In genomic region chr6:78867370-78868040, GRCh38 we compare ENCODE assay signal across 8 cellular contexts. TPM values are rescaled to one million over a fixed set of nuclear protein-coding genes. Genes with fewer than 3 reads are reported as not detected.
DNase-seq lines count a peak whose midpoint lies in the region; FAIRE-seq and TF ChIP-seq lines count a peak whose summit lies in the region.

TSS of gene IRAK1BP1 (plus strand) at chr6:78867551. CDS start at chr6:78867577, 26 bp downstream.

- H3K36me3 ChIP-seq in suprapubic skin, result no peaks in the 10 kb centered on the region

- H3K27ac ChIP-seq in suprapubic skin, result peak within 1 kb of the TSS; percentile 45

- H3K4me3 ChIP-seq in suprapubic skin, result peak within 1 kb of the TSS; percentile 97

- TF ChIP-seq POLR2A in H54 (IDR thresholded peaks at IDR 0.05; ENCODE audit: low read depth, low read length) (peak; percentile 36), suprapubic skin (IDR thresholded peaks at IDR 0.05) (no peak)

- TF ChIP-seq EP300 in suprapubic skin (IDR thresholded peaks at IDR 0.05), result no peak

- TF ChIP-seq CTCF in suprapubic skin (IDR thresholded peaks at IDR 0.05), result no peak

- H3K4me1 ChIP-seq in suprapubic skin, result peaks cover 19% of the 10 kb centered on the region

- H3K27me3 ChIP-seq in suprapubic skin, result no peaks in the 10 kb centered on the region

- no peaks in the 10 kb centered on the region for H3K9me3 ChIP-seq in suprapubic skin

- DNase-seq in H54 (ENCODE audit: insufficient read length, low spot score) (peak; percentile 50), M059J (ENCODE audit: low read depth) (peak; percentile 80), SIG-M5 (lab: John Stamatoyannopoulos, UW) (peak; percentile 3), globus pallidus (ENCODE audit: low spot score) (peak; percentile 75), nucleus accumbens (lab: John Stamatoyannopoulos, UW) (peak; percentile 30 to 91 (median 75)), suprapubic skin (ENCODE audit: low spot score in 2 of 2) (peak; percentile 80 to 84)
- DNase-seq in activated naive CD4-positive, alpha-beta T cell (lab: John Stamatoyannopoulos, UW), result peak; percentile 32 to 65 (median 56)

- peak; percentile 85 for FAIRE-seq in G401.6 (lab: Jason Lieb, UNC)
- FAIRE-seq in H54 (lab: Jason Lieb, UNC), result peak; percentile 52

- WGBS in suprapubic skin, result 0% methylated on average over 23 of the region's 48 CpGs

RNA-seq across cellular contexts. Expression of gene IRAK1BP1, which starts in this region (rescaled TPM):
- total RNA-seq in M059J (2014; rRNA removed; shearing (Covaris generic)), result 2.2 and 5.0 TPM in 2 replicates
- 1 to 10 TPM; 3.4 to 5.0 (median 4.0) TPM for total RNA-seq in suprapubic skin

Comparison
In these comparisons a context has a peak if more than half of its experiments do, and no peak if none do; other contexts are left out.
1. Peak in every context shown above with its lines: DNase-seq, H3K4me3 ChIP-seq and H3K27ac ChIP-seq.
2. DNase-seq: peak in every context shown above with its lines; median percentile 82 in suprapubic skin; 80 in M059J; 75 in globus pallidus; 75 in nucleus accumbens; 56 in activated naive CD4-positive, alpha-beta T cell; 50 in H54; 3 in SIG-M5.